In genomic region chr20:53567379-53567778, GRCh38 we compare ENCODE assay signal across 14 cellular contexts.
"Had no signal": no experiment of that assay in that cellular context is flagged by ENCODE, and none has a peak within 500 bp of the region (broad histone marks: within the 10 kb centered on the region; RNA-seq: fewer than 3 reads in every experiment).

No MANE protein-coding gene starts in this region.

- H3K9me3 Mint-ChIP-seq: activated CD4-positive, alpha-beta T cell treated with anti-CD3 and anti-CD28 coated beads, Interleukin-2, amount 10 ng/mL, durations not matched to agents 24 days and 14 days; effector memory CD8-positive, alpha-beta T cell; nephron; stimulated activated memory B cell treated with anti-CD40 and anti-IgM and Interleukin-4, amounts not matched to agents 10 μg/mL and 1 μg/mL and 100 μg/mL, for 72 hours had no signal

- H3K27ac Mint-ChIP-seq: activated CD4-positive, alpha-beta T cell treated with anti-CD3 and anti-CD28 coated beads, Interleukin-2, amount 10 ng/mL, durations not matched to agents 24 days and 14 days; nephron; stimulated activated memory B cell treated with anti-CD40 and anti-IgM and Interleukin-4, amounts not matched to agents 10 μg/mL and 1 μg/mL and 100 μg/mL, for 72 hours had no signal

- DNase-seq: activated CD4-positive, alpha-beta T cell treated with anti-CD3 and anti-CD28 coated beads, Interleukin-2, amount 10 ng/mL, durations not matched to agents 24 days and 14 days; activated CD4-positive, CD25-positive, alpha-beta regulatory T cell; activated CD8-positive, alpha-beta memory T cell treated with anti-CD3 and anti-CD28 coated beads, Interleukin-2, amount 50 U/mL, for 48 hours; effector memory CD8-positive, alpha-beta T cell; foreskin fibroblast; hypothalamus; lower lobe of right lung; occipital lobe; posterior cingulate gyrus; retina; spleen; stimulated activated CD4-positive, alpha-beta T cell treated with anti-CD3 and anti-CD28 coated beads, Interleukin-4, amount 100 ng/mL, for 4 hours had no signal

- ATAC-seq: effector memory CD8-positive, alpha-beta T cell; lower lobe of right lung; stimulated activated memory B cell treated with anti-CD40 and anti-IgM and Interleukin-4, amounts not matched to agents 10 μg/mL and 1 μg/mL and 100 μg/mL, for 72 hours had no signal

- H3K4me1 Mint-ChIP-seq: nephron had no signal

- H3K27me3 Mint-ChIP-seq: activated CD4-positive, alpha-beta T cell treated with anti-CD3 and anti-CD28 coated beads, Interleukin-2, amount 10 ng/mL, durations not matched to agents 24 days and 14 days; effector memory CD8-positive, alpha-beta T cell; stimulated activated memory B cell treated with anti-CD40 and anti-IgM and Interleukin-4, amounts not matched to agents 10 μg/mL and 1 μg/mL and 100 μg/mL, for 72 hours had no signal

- H3K4me3 Mint-ChIP-seq: activated CD4-positive, alpha-beta T cell treated with anti-CD3 and anti-CD28 coated beads, Interleukin-2, amount 10 ng/mL, durations not matched to agents 24 days and 14 days; effector memory CD8-positive, alpha-beta T cell; nephron; stimulated activated memory B cell treated with anti-CD40 and anti-IgM and Interleukin-4, amounts not matched to agents 10 μg/mL and 1 μg/mL and 100 μg/mL, for 72 hours had no signal
